13 cellular contexts compared by ENCODE assay signal in the genomic region with DNA sequence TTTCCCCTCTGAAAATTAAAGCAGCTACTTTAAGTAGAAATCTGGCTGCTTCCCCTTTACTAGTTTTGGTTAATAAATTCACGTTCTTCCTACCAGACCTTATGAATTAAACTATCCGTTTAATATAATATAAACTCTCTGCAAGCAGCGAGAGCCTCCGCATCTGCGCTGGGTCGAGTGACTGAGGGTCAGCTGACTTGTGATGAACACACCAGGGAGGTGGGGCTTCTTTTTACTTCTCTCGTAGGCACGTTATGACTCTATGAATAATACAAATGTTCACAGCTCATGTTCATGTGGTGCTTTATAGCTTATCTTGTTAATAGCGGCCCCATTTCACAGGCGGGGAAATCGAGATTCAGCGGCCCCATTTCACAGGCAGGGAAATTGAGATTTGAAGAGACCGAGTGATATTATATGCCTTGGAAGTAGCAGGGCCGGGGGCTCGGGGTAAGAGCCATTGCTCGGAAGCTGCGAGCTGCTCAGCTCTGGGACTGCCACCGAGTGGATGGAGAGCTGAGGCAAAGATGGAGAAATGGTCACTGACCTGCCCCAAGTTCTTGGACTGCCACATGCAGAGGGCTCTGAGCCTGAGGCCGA. TPM values are rescaled to one million over a fixed set of nuclear protein-coding genes. Genes with fewer than 3 reads are reported as not detected.
DNase-seq lines count a peak whose midpoint lies in the region; ATAC-seq and TF ChIP-seq lines count a peak whose summit lies in the region.
"Had no signal": no experiment of that assay in that cellular context is flagged by ENCODE, and none has a peak within 500 bp of the region (broad histone marks: within the 10 kb centered on the region; RNA-seq: fewer than 3 reads in every experiment).

No MANE protein-coding gene starts in this region.

- no peaks in the 10 kb centered on the region for H3K9me3 Mint-ChIP-seq in activated naive CD4-positive, alpha-beta T cell treated with anti-CD3 and anti-CD28 coated beads, Interleukin-2, amount 50 U/mL, for 24 hours
- H3K9me3 Mint-ChIP-seq in activated naive CD8-positive, alpha-beta T cell treated with anti-CD3 and anti-CD28 coated beads, Interleukin-2, amount 10 ng/mL, durations not matched to agents 7 days and 5 days, result peaks cover 10% of the 10 kb centered on the region
- H3K9me3 Mint-ChIP-seq: CD8-positive, alpha-beta T cell had no signal

- POLR2A ChIA-PET in activated naive CD8-positive, alpha-beta T cell treated with anti-CD3 and anti-CD28 coated beads, Interleukin-2, amount 10 ng/mL, durations not matched to agents 7 days and 5 days (lab: Charles Lee), result interaction anchor here (1.0 kb wide), 1 partner anchor 56 kb away, joined by 3 read pairs; no protein-coding TSS in a partner anchor

- H3K4me1 ChIP-seq in lower lobe of right lung (peaks cover 20% of the 10 kb centered on the region), uterus (peaks cover 0 to 8% of the 10 kb centered on the region in 2 donors)
- H3K4me1 ChIP-seq: SJSA1 had no signal

- no peak for DNase-seq in activated naive CD4-positive, alpha-beta T cell treated with Interleukin-2 at 50 U/mL for 16 hours
- DNase-seq in activated naive CD8-positive, alpha-beta T cell treated with anti-CD3 and anti-CD28 coated beads, Interleukin-2, amount 10 ng/mL, durations not matched to agents 7 days and 5 days, result no peak
- DNase-seq in lower lobe of right lung (no peak), uterus (peak; percentile 53 to 56)
- no peak for DNase-seq in activated effector memory CD4-positive, alpha-beta T cell treated with anti-CD3 and anti-CD28 coated beads, Interleukin-2, amount 50 U/mL, for 16 hours
- DNase-seq: activated CD8-positive, alpha-beta memory T cell treated with anti-CD3 and anti-CD28 coated beads, Interleukin-2, amount 50 U/mL, for 4 hours; CD8-positive, alpha-beta T cell; cerebellar nuclear complex; small intestine had no signal

- no peaks in the 10 kb centered on the region for H3K36me3 Mint-ChIP-seq in activated naive CD4-positive, alpha-beta T cell treated with anti-CD3 and anti-CD28 coated beads, Interleukin-2, amount 50 U/mL, for 24 hours
- peaks cover 25% of the 10 kb centered on the region for H3K36me3 Mint-ChIP-seq in activated naive CD8-positive, alpha-beta T cell treated with anti-CD3 and anti-CD28 coated beads, Interleukin-2, amount 10 ng/mL, durations not matched to agents 7 days and 5 days
- H3K36me3 Mint-ChIP-seq: CD8-positive, alpha-beta T cell had no signal

- no peaks in the 10 kb centered on the region for H3K36me3 ChIP-seq in lower lobe of right lung
- H3K36me3 ChIP-seq in uterus, result no peaks in the 10 kb centered on the region
- H3K36me3 ChIP-seq: SJSA1 had no signal

- peak overlapping the region; percentile 65 for H3K27ac Mint-ChIP-seq in activated naive CD4-positive, alpha-beta T cell treated with anti-CD3 and anti-CD28 coated beads, Interleukin-2, amount 50 U/mL, for 24 hours
- H3K27ac Mint-ChIP-seq in activated naive CD8-positive, alpha-beta T cell treated with anti-CD3 and anti-CD28 coated beads, Interleukin-2, amount 10 ng/mL, durations not matched to agents 7 days and 5 days, result peak overlapping the region; percentile 83
- H3K27ac Mint-ChIP-seq: CD8-positive, alpha-beta T cell had no signal

- H3K9me3 ChIP-seq in lower lobe of right lung, result no peaks in the 10 kb centered on the region
- no peaks in the 10 kb centered on the region for H3K9me3 ChIP-seq in uterus
- H3K9me3 ChIP-seq: SJSA1 had no signal

- H3K4me3 ChIP-seq in lower lobe of right lung, result peak overlapping the region; percentile 27
- H3K4me3 ChIP-seq in uterus, result peak overlapping the region; percentile 5 to 33
- H3K4me3 ChIP-seq: SJSA1 had no signal

- peaks cover 50% of the 10 kb centered on the region for H3K4me1 Mint-ChIP-seq in activated naive CD4-positive, alpha-beta T cell treated with anti-CD3 and anti-CD28 coated beads, Interleukin-2, amount 50 U/mL, for 24 hours
- peaks cover 53% of the 10 kb centered on the region for H3K4me1 Mint-ChIP-seq in activated naive CD8-positive, alpha-beta T cell treated with anti-CD3 and anti-CD28 coated beads, Interleukin-2, amount 10 ng/mL, durations not matched to agents 7 days and 5 days

- intact Hi-C loops in lower lobe of right lung (cut with DNase I), result no loop called here
- intact Hi-C loops in uterus (cut with DNase I; ENCODE audit: low total_unique reads), result no loop called here

- H3K27ac ChIP-seq in lower lobe of right lung (no peak overlapping the region), uterus (peak overlapping the region; percentile 63 to 81)
- H3K27ac ChIP-seq: SJSA1 had no signal

- no peak for TF ChIP-seq POLR2A in uterus (IDR thresholded peaks at IDR 0.05)

- H3K4me3 Mint-ChIP-seq in activated naive CD4-positive, alpha-beta T cell treated with anti-CD3 and anti-CD28 coated beads, Interleukin-2, amount 50 U/mL, for 24 hours, result peak overlapping the region; percentile 50
- peak overlapping the region; percentile 55 for H3K4me3 Mint-ChIP-seq in activated naive CD8-positive, alpha-beta T cell treated with anti-CD3 and anti-CD28 coated beads, Interleukin-2, amount 10 ng/mL, durations not matched to agents 7 days and 5 days
- H3K4me3 Mint-ChIP-seq: CD8-positive, alpha-beta T cell had no signal

- H3K27me3 Mint-ChIP-seq in activated naive CD4-positive, alpha-beta T cell treated with anti-CD3 and anti-CD28 coated beads, Interleukin-2, amount 50 U/mL, for 24 hours, result no peaks in the 10 kb centered on the region
- peaks cover 2% of the 10 kb centered on the region for H3K27me3 Mint-ChIP-seq in activated naive CD8-positive, alpha-beta T cell treated with anti-CD3 and anti-CD28 coated beads, Interleukin-2, amount 10 ng/mL, durations not matched to agents 7 days and 5 days

- TF ChIP-seq CTCF in lower lobe of right lung (IDR thresholded peaks at IDR 0.05) (no peak), uterus (IDR thresholded peaks at IDR 0.05) (no peak)

- ATAC-seq in activated naive CD8-positive, alpha-beta T cell treated with anti-CD3 and anti-CD28 coated beads, Interleukin-2, amount 10 ng/mL, durations not matched to agents 7 days and 5 days (ENCODE audit: low read depth), result no peak
- ATAC-seq in lower lobe of right lung (no peak), HG02852 (IDR thresholded peaks at IDR 0.05; ENCODE audit: unreplicated experiment) (no peak), GM21360 (IDR thresholded peaks at IDR 0.05; ENCODE audit: unreplicated experiment) (no peak)
- ATAC-seq: CD8-positive, alpha-beta T cell had no signal

- H3K27me3 ChIP-seq in lower lobe of right lung (ENCODE audit: low read depth) (no peaks in the 10 kb centered on the region), uterus (no peaks in the 10 kb centered on the region)

RNA-seq across cellular contexts. Expression of a gene that starts 8.3 kb away (rescaled TPM):
- under 1 TPM in 1 of 2 experiments, not detected in 1; 0.06 TPM for total RNA-seq in activated naive CD8-positive, alpha-beta T cell treated with anti-CD3 and anti-CD28 coated beads, Interleukin-2, amount 10 ng/mL, durations not matched to agents 7 days and 5 days
- 7.9 TPM for total RNA-seq in lower lobe of right lung
- 1 to 10 TPM in 1 of 4 donors, under 1 TPM in 3; 0.26 to 1.0 (median 0.30) TPM for total RNA-seq in uterus
- total RNA-seq: CD8-positive, alpha-beta T cell; SJSA1 had no signal

Comparison
In these comparisons a context has a peak if more than half of its experiments do, and no peak if none do; other contexts are left out.
1. DNase-seq: peak in uterus (2 of 2); none in activated naive CD4-positive, alpha-beta T cell treated with Interleukin-2 at 50 U/mL for 16 hours (single experiment), activated naive CD8-positive, alpha-beta T cell treated with anti-CD3 and anti-CD28 coated beads, Interleukin-2, amount 10 ng/mL, durations not matched to agents 7 days and 5 days (single experiment), lower lobe of right lung (single experiment) and activated effector memory CD4-positive, alpha-beta T cell treated with anti-CD3 and anti-CD28 coated beads, Interleukin-2, amount 50 U/mL, for 16 hours (single experiment).